3 cellular contexts compared by ENCODE assay signal in genomic region chr3:171791695-171792082, GRCh38.
TF ChIP-seq lines count a peak whose summit lies in the region.

No MANE protein-coding gene starts in this region.

TF ChIP-seq in HEK293, 187 proteins besides CTCF, POLR2A, EP300 and RAD21 (continued from another document and continues in another):
- peak; percentile 72 for TF ChIP-seq ZNF629 (tag by site-specific recombination; IDR thresholded peaks at IDR 0.05)
- TF ChIP-seq ZNF366 (tag by site-specific recombination; conservative IDR thresholded peaks at IDR 0.05) = peak; percentile 65; the same call in 1 of the 2 replicates
- TF ChIP-seq ZNF16 (tag by site-specific recombination; IDR thresholded peaks at IDR 0.05; ENCODE audit: low read depth) = no peak
- TF ChIP-seq ZNF211 (tag by site-specific recombination; IDR thresholded peaks at IDR 0.05; ENCODE audit: low read depth) = no peak
- TF ChIP-seq ZNF311 (tag by site-specific recombination; IDR thresholded peaks at IDR 0.05; ENCODE audit: borderline replicate concordance) = no peak
- TF ChIP-seq ZNF280D (tag by site-specific recombination; IDR thresholded peaks at IDR 0.05) = no peak
- TF ChIP-seq OSR2 (tag by site-specific recombination; IDR thresholded peaks at IDR 0.05) = no peak
- TF ChIP-seq ZNF513 (tag by site-specific recombination; IDR thresholded peaks at IDR 0.05) = no peak
- no peak for TF ChIP-seq ZNF776 (tag by site-specific recombination; IDR thresholded peaks at IDR 0.05; ENCODE audit: borderline replicate concordance)
- TF ChIP-seq MEIS1 (CRISPR knock-in tag; IDR thresholded peaks at IDR 0.05; ENCODE audit: borderline replicate concordance) = no peak
- no peak for TF ChIP-seq HOXA7 (CRISPR knock-in tag; IDR thresholded peaks at IDR 0.05; ENCODE audit: borderline replicate concordance)
- peak; percentile 9; the same call in 1 of the 2 replicates for TF ChIP-seq ZNF391 (tag by site-specific recombination; IDR thresholded peaks at IDR 0.05; ENCODE audit: borderline replicate concordance, low read depth)
- TF ChIP-seq ZNF692 (tag by site-specific recombination; IDR thresholded peaks at IDR 0.05) = no peak
- 0 out of 2 replicates have a peak, but pooled peaks have one; percentile 31 for TF ChIP-seq SCRT1 (tag by site-specific recombination; IDR thresholded peaks at IDR 0.05; ENCODE audit: borderline replicate concordance)

TF ChIP-seq in K562, 482 proteins besides CTCF, POLR2A, EP300 and RAD21 (continued from another document):
- TF ChIP-seq BHLHE40 (IDR thresholded peaks at IDR 0.05; ENCODE audit: low read length) (no peak), ATF3 (IDR thresholded peaks at IDR 0.05) (peak; percentile 18; the same call in 1 of the 2 replicates), ATF3 (CRISPR knock-in tag; conservative IDR thresholded peaks at IDR 0.05) (no peak), GABPA (tag; conservative IDR thresholded peaks at IDR 0.05; ENCODE audit: low read depth) (0 out of 2 replicates have a peak, but pooled peaks have one; percentile 12), ZBTB11 (CRISPR knock-in tag; IDR thresholded peaks at IDR 0.05) (peak in 1 of 3 experiments; percentile 54; a peak in 2 of 6 replicates), ELF1 (tag; IDR thresholded peaks at IDR 0.05) (no peak), MEF2D (tag; conservative IDR thresholded peaks at IDR 0.05; ENCODE audit: low read depth) (no peak), FOSL1 (tag; conservative IDR thresholded peaks at IDR 0.05) (peak; percentile 53), RBM15 (IDR thresholded peaks at IDR 0.05; ENCODE audit: insufficient read depth, low read length) (no peak), ATF1 (CRISPR knock-in tag; IDR thresholded peaks at IDR 0.05) (no peak), ATF1 (tag; IDR thresholded peaks at IDR 0.05) (no peak)

TF ChIP-seq in HEK293T, 16 proteins besides CTCF, POLR2A, EP300 and RAD21 (continued from another document):
- TF ChIP-seq FOXM1 (IDR thresholded peaks at IDR 0.05; ENCODE audit: borderline replicate concordance) (no peak), NFRKB (IDR thresholded peaks at IDR 0.05) (no peak), ARNT (IDR thresholded peaks at IDR 0.05) (no peak), ZNF384 (IDR thresholded peaks at IDR 0.05) (no peak), LEF1 (IDR thresholded peaks at IDR 0.05; ENCODE audit: borderline replicate concordance) (no peak), HDGF (IDR thresholded peaks at IDR 0.05; ENCODE audit: borderline replicate concordance) (no peak)
